16 cellular contexts compared by ENCODE assay signal in the genomic region with DNA sequence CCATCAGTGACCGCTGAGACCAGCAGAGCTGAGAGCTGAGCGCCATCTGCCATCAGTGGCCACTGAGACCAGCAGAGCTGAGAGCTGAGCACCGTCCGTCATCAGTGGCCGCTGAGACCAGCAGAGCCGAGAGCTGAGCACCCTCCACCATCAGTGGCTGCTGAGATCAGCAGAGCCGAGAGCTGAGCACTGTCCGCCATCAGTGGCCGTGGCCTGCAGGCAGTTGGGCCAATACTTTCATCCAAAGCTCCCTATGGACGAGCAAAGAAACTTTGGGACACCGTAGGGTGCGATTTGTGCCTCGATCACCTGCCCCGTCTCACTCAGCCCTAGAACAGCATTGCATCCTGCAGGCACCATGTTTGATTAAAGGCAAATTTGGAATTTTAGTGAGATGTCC.
DNase-seq lines count a peak whose midpoint lies in the region; ATAC-seq and TF ChIP-seq lines count a peak whose summit lies in the region.
"Had no signal": no experiment of that assay in that cellular context is flagged by ENCODE, and none has a peak within 500 bp of the region (broad histone marks: within the 10 kb centered on the region; RNA-seq: fewer than 3 reads in every experiment).

No MANE protein-coding gene starts in this region.

- no peak overlapping the region for H3K4me2 ChIP-seq in neural progenitor cell
- H3K4me2 ChIP-seq in osteoblast (ENCODE audit: insufficient read depth, low read length) = no peak overlapping the region
- H3K4me2 ChIP-seq: GM23338 had no signal

- ATAC-seq in effector memory CD8-positive, alpha-beta T cell (replicated peaks) = no peak
- ATAC-seq: GM23338, HCT116 had no signal

- intact Hi-C loops in spleen (cut with DNase I; ENCODE audit: low total_unique reads) = no loop called here

- H3K79me2 ChIP-seq in neural progenitor cell (ENCODE audit: low read depth) (no peaks in the 10 kb centered on the region), osteoblast (ENCODE audit: insufficient read depth, low read length) (no peaks in the 10 kb centered on the region)

- no peak for TF ChIP-seq CTCF in chondrocyte (IDR thresholded peaks at IDR 0.05)
- TF ChIP-seq CTCF in neural progenitor cell (IDR thresholded peaks at IDR 0.05) = no peak
- no peak for TF ChIP-seq CTCF in spleen (IDR thresholded peaks at IDR 0.05 in 8 of 11, conservative IDR thresholded peaks at IDR 0.05 in 3 of 11)
- no peak for TF ChIP-seq CTCF in osteoblast (IDR thresholded peaks at IDR 0.05; ENCODE audit: extremely low read depth, low read depth, low read length)

- H4K20me1 ChIP-seq in neural progenitor cell (ENCODE audit: low read depth) (no peaks in the 10 kb centered on the region), osteoblast (ENCODE audit: insufficient read depth, low read length) (no peaks in the 10 kb centered on the region)

- no peaks in the 10 kb centered on the region for H3K9me3 ChIP-seq in neural progenitor cell (ENCODE audit: low read depth)
- H3K9me3 ChIP-seq in spleen = no peaks in the 10 kb centered on the region
- no peaks in the 10 kb centered on the region for H3K9me3 ChIP-seq in osteoblast (ENCODE audit: low read depth, low read length)

- H3K27me3 Mint-ChIP-seq in chondrocyte (ENCODE audit: low read depth) (peaks cover 4% of the 10 kb centered on the region), neural progenitor cell (ENCODE audit: insufficient read depth, low read depth) (peaks cover 20% of the 10 kb centered on the region)
- peaks cover 10 to 30% of the 10 kb centered on the region in 2 donors for H3K27me3 Mint-ChIP-seq in effector memory CD8-positive, alpha-beta T cell

- H3K4me3 ChIP-seq in neural progenitor cell (no peak overlapping the region), spleen (no peak overlapping the region), osteoblast (ENCODE audit: insufficient read depth, low read length) (no peak overlapping the region)
- H3K4me3 ChIP-seq: GM23338 had no signal

- no peaks in the 10 kb centered on the region for H3K4me1 Mint-ChIP-seq in chondrocyte (ENCODE audit: low read depth)
- peaks cover 16% of the 10 kb centered on the region for H3K4me1 Mint-ChIP-seq in neural progenitor cell
- no peaks in the 10 kb centered on the region for H3K4me1 Mint-ChIP-seq in effector memory CD8-positive, alpha-beta T cell (ENCODE audit: low read depth in 2 of 2)
- H3K4me1 Mint-ChIP-seq: GM23338, H9 had no signal

- TF ChIP-seq POLR2A in spleen (IDR thresholded peaks at IDR 0.05) = no peak

- no peak overlapping the region for H3K9ac ChIP-seq in neural progenitor cell

- no peaks in the 10 kb centered on the region for H3K9me3 Mint-ChIP-seq in chondrocyte (ENCODE audit: low read depth)
- no peaks in the 10 kb centered on the region for H3K9me3 Mint-ChIP-seq in neural progenitor cell
- no peaks in the 10 kb centered on the region for H3K9me3 Mint-ChIP-seq in effector memory CD8-positive, alpha-beta T cell
- H3K9me3 Mint-ChIP-seq: CD4-positive, alpha-beta memory T cell; H9 had no signal

- H3K27ac Mint-ChIP-seq in chondrocyte (ENCODE audit: unreplicated experiment) (no peak overlapping the region), neural progenitor cell (peak overlapping the region; percentile 74)
- H3K27ac Mint-ChIP-seq in effector memory CD8-positive, alpha-beta T cell = no peak overlapping the region
- H3K27ac Mint-ChIP-seq: CD4-positive, alpha-beta memory T cell; GM23338; H9 had no signal

- H3F3A ChIP-seq in neural progenitor cell (ENCODE audit: low read depth) = no peaks in the 10 kb centered on the region

- H3K36me3 Mint-ChIP-seq in chondrocyte (ENCODE audit: low read depth) (no peaks in the 10 kb centered on the region), neural progenitor cell (peaks cover 37% of the 10 kb centered on the region)
- H3K36me3 Mint-ChIP-seq in effector memory CD8-positive, alpha-beta T cell (ENCODE audit: insufficient read depth) = no peaks in the 10 kb centered on the region
- H3K36me3 Mint-ChIP-seq: CD4-positive, alpha-beta memory T cell had no signal

- H3K27ac ChIP-seq in neural progenitor cell (no peak overlapping the region), spleen (no peak overlapping the region), osteoblast (ENCODE audit: low read depth, low read length) (no peak overlapping the region)

- H3K4me3 Mint-ChIP-seq in chondrocyte (ENCODE audit: unreplicated experiment) (no peak overlapping the region), neural progenitor cell (no peak overlapping the region)
- no peak overlapping the region for H3K4me3 Mint-ChIP-seq in effector memory CD8-positive, alpha-beta T cell
- H3K4me3 Mint-ChIP-seq: CD4-positive, alpha-beta memory T cell; GM23338; H9 had no signal

- no peaks in the 10 kb centered on the region for H3K36me3 ChIP-seq in neural progenitor cell
- H3K36me3 ChIP-seq in spleen = no peaks in the 10 kb centered on the region
- H3K36me3 ChIP-seq in osteoblast (ENCODE audit: insufficient read depth, low read length) = no peaks in the 10 kb centered on the region

- DNase-seq in chondrocyte (ENCODE audit: low spot score) (peak; percentile 47), neural progenitor cell (ENCODE audit: low spot score) (no peak), spleen (peak; percentile 41), osteoblast (ENCODE audit: insufficient read length, low spot score, missing footprints) (no peak), NCI-H128 (lab: John Stamatoyannopoulos, UW; ENCODE audit: unreplicated experiment) (no peak)
- no peak for DNase-seq in effector memory CD8-positive, alpha-beta T cell
- DNase-seq: C1 segment of cervical spinal cord; Calu3; CD4-positive, alpha-beta memory T cell; COR-L47; DMS53; DMS79 treated with DMSO at 0.1 percent for 48 hours; GF-D8; H9 had no signal

- H2AFZ ChIP-seq in neural progenitor cell (replicated peaks) (no peak overlapping the region), osteoblast (ENCODE audit: low read length) (no peak overlapping the region)
- H2AFZ ChIP-seq: GM23338 had no signal

- peaks cover 83% of the 10 kb centered on the region for H3K27me3 ChIP-seq in neural progenitor cell
- H3K27me3 ChIP-seq in spleen (replicated peaks in 1 of 7) = peaks cover 0 to 30% (median 0%) of the 10 kb centered on the region in 7 donors
- no peaks in the 10 kb centered on the region for H3K27me3 ChIP-seq in osteoblast (ENCODE audit: insufficient read depth, low read length)

- WGBS in spleen, 5 donors = 91 to 94% (median 92%) methylated on average over 14 of the region's 14 CpGs

- no peaks in the 10 kb centered on the region for H3K4me1 ChIP-seq in neural progenitor cell
- no peaks in the 10 kb centered on the region for H3K4me1 ChIP-seq in spleen
- H3K4me1 ChIP-seq in osteoblast (ENCODE audit: insufficient read depth, low read length) = no peaks in the 10 kb centered on the region

Comparison
In these comparisons a context has a peak if more than half of its experiments do, and no peak if none do; other contexts are left out.
1. DNase-seq: peak in chondrocyte (single experiment) and spleen (single experiment); none in neural progenitor cell (single experiment), effector memory CD8-positive, alpha-beta T cell (0 of 3), osteoblast (single experiment) and NCI-H128 (single experiment).